9 cellular contexts compared by ENCODE assay signal in genomic region chr6:30781362-30781696, GRCh38. TPM values are rescaled to one million over a fixed set of nuclear protein-coding genes. Genes with fewer than 3 reads are reported as not detected.
DNase-seq lines count a peak whose midpoint lies in the region; ATAC-seq and TF ChIP-seq lines count a peak whose summit lies in the region.
"Had no signal": no experiment of that assay in that cellular context is flagged by ENCODE, and none has a peak within 500 bp of the region (broad histone marks: within the 10 kb centered on the region; RNA-seq: fewer than 3 reads in every experiment).

No MANE protein-coding gene starts in this region.

- H3K4me3 ChIP-seq in mucosa of rectum (ENCODE audit: low read length in 2 of 2) (peak overlapping the region; percentile 18 to 58), urinary bladder (ENCODE audit: low read depth, low read length) (no peak overlapping the region)

- no peak for TF ChIP-seq CTCF in chondrocyte (IDR thresholded peaks at IDR 0.05)

- peak overlapping the region; percentile 67 to 72 for H3K9ac ChIP-seq in mucosa of rectum (ENCODE audit: low read depth in 1 of 2, low read length in 2 of 2)

- no peaks in the 10 kb centered on the region for H3K36me3 ChIP-seq in mucosa of rectum (ENCODE audit: control insufficient read depth in 2 of 2, insufficient read depth in 2 of 2, low read length in 2 of 2)
- no peaks in the 10 kb centered on the region for H3K36me3 ChIP-seq in urinary bladder (ENCODE audit: insufficient read depth)

- peak overlapping the region; percentile 13 for H3K27ac Mint-ChIP-seq in activated T-cell treated with anti-CD3 and anti-CD28 coated beads, Interleukin-2, amount 50 U/mL, for 72 hours
- H3K27ac Mint-ChIP-seq in chondrocyte (ENCODE audit: unreplicated experiment): peak overlapping the region; percentile 99

- no peak for DNase-seq in activated T-cell treated with anti-CD3 and anti-CD28 coated beads, Interleukin-2, amount 50 U/mL, for 72 hours
- DNase-seq in activated T-cell treated with anti-CD3 and anti-CD28 coated beads, Interleukin-2, amount 50 U/mL, for 1 hour: no peak
- DNase-seq in chondrocyte (ENCODE audit: low spot score): no peak
- DNase-seq in NCI-H2107 (lab: John Stamatoyannopoulos, UW): no peak
- no peak for DNase-seq in left lobe of liver (ENCODE audit: low spot score)
- DNase-seq: activated B cell treated with CpG ODN at 0.5 μM for 24 hours had no signal

- 77% methylated on average over 4 of the region's 4 CpGs for WGBS in urinary bladder

- H3K4me1 ChIP-seq in mucosa of rectum (ENCODE audit: control insufficient read depth in 2 of 2, insufficient read depth in 2 of 2, low read length in 2 of 2) (peaks cover 35 to 55% of the 10 kb centered on the region in 2 donors), urinary bladder (ENCODE audit: insufficient read depth) (no peaks in the 10 kb centered on the region)

- no peaks in the 10 kb centered on the region for H3K9me3 ChIP-seq in mucosa of rectum (ENCODE audit: control insufficient read depth in 2 of 2, low read length in 2 of 2)

- H3K27me3 ChIP-seq in mucosa of rectum (ENCODE audit: control insufficient read depth in 2 of 2, insufficient read depth in 2 of 2, low read length in 2 of 2): no peaks in the 10 kb centered on the region

- peak overlapping the region; percentile 90 to 99 for H3K27ac ChIP-seq in mucosa of rectum (ENCODE audit: low read depth in 2 of 2, low read length in 2 of 2)
- H3K27ac ChIP-seq in urinary bladder (ENCODE audit: low read depth): peak overlapping the region; percentile 73

- H3K27me3 Mint-ChIP-seq in activated T-cell treated with anti-CD3 and anti-CD28 coated beads, Interleukin-2, amount 50 U/mL, for 72 hours (ENCODE audit: low read depth): no peaks in the 10 kb centered on the region
- H3K27me3 Mint-ChIP-seq in chondrocyte (ENCODE audit: low read depth): no peaks in the 10 kb centered on the region

- no peak overlapping the region for H3K4me3 Mint-ChIP-seq in activated T-cell treated with anti-CD3 and anti-CD28 coated beads, Interleukin-2, amount 50 U/mL, for 72 hours
- H3K4me3 Mint-ChIP-seq in chondrocyte (ENCODE audit: unreplicated experiment): peak overlapping the region; percentile 16
- H3K4me3 Mint-ChIP-seq: activated B cell treated with CpG ODN at 0.5 μM for 24 hours had no signal

- peaks cover 79% of the 10 kb centered on the region for H3K4me1 Mint-ChIP-seq in activated T-cell treated with anti-CD3 and anti-CD28 coated beads, Interleukin-2, amount 50 U/mL, for 72 hours (ENCODE audit: low read depth)
- H3K4me1 Mint-ChIP-seq in chondrocyte (ENCODE audit: low read depth): peaks cover 57% of the 10 kb centered on the region

- peaks cover 0 to 1% of the 10 kb centered on the region in 2 donors for H3K9me3 Mint-ChIP-seq in activated T-cell treated with anti-CD3 and anti-CD28 coated beads, Interleukin-2, amount 50 U/mL, for 72 hours
- peaks cover 3% of the 10 kb centered on the region for H3K9me3 Mint-ChIP-seq in chondrocyte (ENCODE audit: low read depth)
- H3K9me3 Mint-ChIP-seq: activated B cell treated with CpG ODN at 0.5 μM for 24 hours had no signal

- H3K36me3 Mint-ChIP-seq in activated T-cell treated with anti-CD3 and anti-CD28 coated beads, Interleukin-2, amount 50 U/mL, for 72 hours (ENCODE audit: insufficient read depth in 2 of 2): peaks cover 0 to 4% of the 10 kb centered on the region in 2 donors
- peaks cover 1% of the 10 kb centered on the region for H3K36me3 Mint-ChIP-seq in chondrocyte (ENCODE audit: low read depth)

- no peak for ATAC-seq in activated T-cell treated with anti-CD3 and anti-CD28 coated beads, Interleukin-2, amount 50 U/mL, for 72 hours (replicated peaks in 1 of 2)
- ATAC-seq in left lobe of liver (no peak), HG03095 (IDR thresholded peaks at IDR 0.05; ENCODE audit: unreplicated experiment) (no peak)

RNA-seq across cellular contexts. Expression of gene IER3, which starts 37.0 kb away (rescaled TPM):
- 100 to 1,000 TPM; 174 to 197 TPM for total RNA-seq in activated T-cell treated with anti-CD3 and anti-CD28 coated beads, Interleukin-2, amount 50 U/mL, for 72 hours
- total RNA-seq in chondrocyte (332 to 354 TPM (median 333 TPM) in 3 replicates), urinary bladder (4.8 TPM), left lobe of liver (5.8 TPM)
- polyA plus RNA-seq in urinary bladder: 71.9 TPM

RNA-seq across cellular contexts. Expression of gene FLOT1, which starts 38.8 kb away (rescaled TPM):
- total RNA-seq in activated T-cell treated with anti-CD3 and anti-CD28 coated beads, Interleukin-2, amount 50 U/mL, for 72 hours: 100 to 1,000 TPM; 293 to 319 TPM
- total RNA-seq in chondrocyte: 66.8 to 72.7 TPM (median 69.1 TPM) in 3 replicates
- total RNA-seq in urinary bladder: 40.0 TPM
- polyA plus RNA-seq in urinary bladder: 298 TPM
- 45.9 TPM for total RNA-seq in left lobe of liver

Comparison
In these comparisons a context has a peak if more than half of its experiments do, and no peak if none do; other contexts are left out.
1. RNA of gene IER3, which starts 37.0 kb away (total RNA-seq): 332 to 354 TPM in chondrocyte and 174 to 197 TPM in activated T-cell treated with anti-CD3 and anti-CD28 coated beads, Interleukin-2, amount 50 U/mL, for 72 hours; 5.8 TPM in left lobe of liver (single experiment) and 4.8 TPM in urinary bladder (single experiment); every median in the first group is over 10 times any median in the second.